16 cellular contexts compared by ENCODE assay signal in the genomic region with DNA sequence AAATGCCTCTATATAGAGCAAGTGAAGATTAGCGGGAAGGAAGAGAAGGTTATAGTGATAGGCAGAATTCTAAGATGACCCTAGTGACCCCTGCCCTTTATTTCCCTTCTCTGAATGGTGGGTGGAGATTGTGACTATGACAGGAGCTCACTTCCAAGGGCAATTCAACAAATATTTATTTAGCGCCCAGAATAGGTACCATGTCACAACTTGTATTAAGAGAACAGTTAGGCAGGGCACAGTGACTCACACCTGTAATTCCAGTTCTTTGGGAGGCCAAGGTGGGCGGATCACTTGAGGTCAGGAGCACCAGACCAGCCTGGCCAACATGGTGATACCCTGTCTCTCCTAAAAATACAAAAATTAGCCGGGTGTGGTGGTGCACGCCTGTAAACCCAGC.
DNase-seq lines count a peak whose midpoint lies in the region; ATAC-seq, FAIRE-seq and TF ChIP-seq lines count a peak whose summit lies in the region.
"Had no signal": no experiment of that assay in that cellular context is flagged by ENCODE, and none has a peak within 500 bp of the region (broad histone marks: within the 10 kb centered on the region; RNA-seq: fewer than 3 reads in every experiment).

No MANE protein-coding gene starts in this region.

- H3K9me1 ChIP-seq in K562 (ENCODE audit: control insufficient read depth, insufficient read depth, low read length), result no peaks in the 10 kb centered on the region

- H3K4me2 ChIP-seq in K562 (ENCODE audit: insufficient read depth, low read length) (no peak overlapping the region), hepatocyte (no peak overlapping the region)
- H3K4me2 ChIP-seq: A549, BLaER1 had no signal

- TF ChIP-seq CTCF in K562 (IDR thresholded peaks at IDR 0.05 in 2 of 3, conservative IDR thresholded peaks at IDR 0.05 in 1 of 3; ENCODE audit: insufficient read depth in 2 of 3, low read depth in 1 of 3, low read length in 3 of 3) (no peak), hepatocyte (IDR thresholded peaks at IDR 0.05; ENCODE audit: poor library complexity) (no peak), heart right ventricle (IDR thresholded peaks at IDR 0.05) (no peak)

- no peak overlapping the region for H3K9ac ChIP-seq in K562 (ENCODE audit: insufficient read depth in 1 of 2, low read depth in 2 of 2, low read length in 2 of 2)
- H3K9ac ChIP-seq: BLaER1 had no signal

- in situ Hi-C loops in K562 (cut with MboI), result no loop called here

- no peak overlapping the region for H2AFZ ChIP-seq in K562 (ENCODE audit: low read depth, low read length)
- H2AFZ ChIP-seq in hepatocyte, result no peak overlapping the region

- H3K9me2 ChIP-seq in hepatocyte (replicated peaks; ENCODE audit: insufficient read depth), result no peaks in the 10 kb centered on the region

- H3K4me3 ChIP-seq in K562, result no peak overlapping the region
- H3K4me3 ChIP-seq in hepatocyte, result no peak overlapping the region
- H3K4me3 ChIP-seq in heart right ventricle, result no peak overlapping the region
- H3K4me3 ChIP-seq: A549, BLaER1, SK-N-MC had no signal

- no TSS peak for BruUV-seq in K562 (replicated peaks; lab: Mats Ljungman, UMichigan)

- no peak for FAIRE-seq in K562 (lab: Jason Lieb, UNC)
- FAIRE-seq: A549, GM12891 had no signal

- POLR2A ChIA-PET in K562 (lab: Yijun Ruan, JAX), result interaction anchor here (1.3 kb wide), 1 partner anchor 9 kb away, joined by 3 read pairs; no protein-coding TSS in a partner anchor

- TF ChIP-seq RAD21 in K562 (CRISPR knock-in tag; conservative IDR thresholded peaks at IDR 0.05 in 1 of 2, IDR thresholded peaks at IDR 0.05 in 1 of 2), result no peak

- H3K36me3 ChIP-seq in K562 (ENCODE audit: control insufficient read depth, insufficient read depth, low read length), result no peaks in the 10 kb centered on the region
- H3K36me3 ChIP-seq in hepatocyte (replicated peaks; ENCODE audit: insufficient read depth, low read depth), result no peaks in the 10 kb centered on the region
- H3K36me3 ChIP-seq in heart right ventricle, result no peaks in the 10 kb centered on the region
- H3K36me3 ChIP-seq: BLaER1 had no signal

- ATAC-seq in K562 (no peak), HG03378 (IDR thresholded peaks at IDR 0.05; ENCODE audit: unreplicated experiment) (no peak), heart right ventricle (no peak)
- ATAC-seq: A549 had no signal

- TF ChIP-seq EP300 in K562 (IDR thresholded peaks at IDR 0.05; ENCODE audit: low read length), result no peak

- intact Hi-C loops in K562 (cut with micrococcal nuclease), result no loop called here
- intact Hi-C loops in heart right ventricle (cut with DNase I), result no loop called here

- no peak for TF ChIP-seq POLR2A in K562 (conservative IDR thresholded peaks at IDR 0.05)

- no peak overlapping the region for H3K27ac ChIP-seq in K562 (ENCODE audit: extremely low read depth, low read depth, low read length)
- no peak overlapping the region for H3K27ac ChIP-seq in hepatocyte
- no peak overlapping the region for H3K27ac ChIP-seq in heart right ventricle
- H3K27ac ChIP-seq: A549, BLaER1, SK-N-MC had no signal

- WGBS in K562 (ENCODE audit: insufficient coverage, low coverage, missing lambda C conversion rate), result 73% methylated on average over 5 of the region's 5 CpGs
- 77% methylated on average over 5 of the region's 5 CpGs for WGBS in hepatocyte (ENCODE audit: low lambda C conversion rate, missing lambda C conversion rate)
- 77 to 80% methylated on average over 5 of the region's 5 CpGs for WGBS in heart right ventricle, 2 donors

- peaks cover 0 to 9% of the 10 kb centered on the region in 2 experiments; a peak in 2 of 5 replicates for H3K4me1 ChIP-seq in K562 (replicated peaks in 1 of 2; ENCODE audit: control insufficient read depth in 2 of 2, insufficient read depth in 2 of 2, low read length in 2 of 2)
- no peaks in the 10 kb centered on the region for H3K4me1 ChIP-seq in hepatocyte (ENCODE audit: insufficient read depth)
- H3K4me1 ChIP-seq in heart right ventricle, result peaks cover 0 to 10% (median 0%) of the 10 kb centered on the region in 9 donors
- H3K4me1 ChIP-seq: A549, BLaER1 had no signal

- H3K27me3 ChIP-seq in K562 (ENCODE audit: control insufficient read depth in 2 of 2, insufficient read depth in 2 of 2, low read length in 2 of 2), result no peaks in the 10 kb centered on the region
- no peaks in the 10 kb centered on the region for H3K27me3 ChIP-seq in hepatocyte
- H3K27me3 ChIP-seq in heart right ventricle, result no peaks in the 10 kb centered on the region
- H3K27me3 ChIP-seq: BLaER1 had no signal

- CTCF ChIA-PET in K562 (lab: Yijun Ruan, JAX; ENCODE audit: low intra/inter-chr PET ratio), result no interaction called here

- DNase-seq in DMS53 (lab: John Stamatoyannopoulos, UW) (peak; percentile 85), LoVo (ENCODE audit: low spot score) (peak; percentile 23), K562 (ENCODE audit: extremely low read depth in 1 of 4, low spot score in 3 of 4) (no peak), hepatocyte (ENCODE audit: low spot score) (peak; percentile 6), NCI-H1105 (lab: John Stamatoyannopoulos, UW) (no peak), AG08395 (ENCODE audit: low spot score) (no peak), heart right ventricle (no peak)
- DNase-seq: CD4-positive, alpha-beta memory T cell; NCI-H1694 treated with DMSO at 0.1 percent for 48 hours; NCI-H2107; NCI-H510A had no signal

- H3K9me3 ChIP-seq in K562 (replicated peaks; ENCODE audit: control insufficient read depth, insufficient read depth, low read depth, low read length), result no peaks in the 10 kb centered on the region
- H3K9me3 ChIP-seq in hepatocyte (ENCODE audit: low read depth), result no peaks in the 10 kb centered on the region
- peaks cover 0 to 8% (median 0%) of the 10 kb centered on the region in 11 donors for H3K9me3 ChIP-seq in heart right ventricle
- H3K9me3 ChIP-seq: A549, BLaER1 had no signal

- H4K20me1 ChIP-seq in K562 (replicated peaks; ENCODE audit: control insufficient read depth, insufficient read depth, low read length) (no peaks in the 10 kb centered on the region), hepatocyte (ENCODE audit: insufficient read depth, poor library complexity, severe bottlenecking) (no peaks in the 10 kb centered on the region)
- H4K20me1 ChIP-seq: BLaER1 had no signal

- H3K79me2 ChIP-seq in K562 (ENCODE audit: control insufficient read depth, insufficient read depth, low read length) (no peaks in the 10 kb centered on the region), hepatocyte (no peaks in the 10 kb centered on the region)

TF ChIP-seq in K562, 482 proteins besides CTCF, POLR2A, EP300 and RAD21:
- no peak for TF ChIP-seq JUN (IDR thresholded peaks at IDR 0.05; ENCODE audit: borderline replicate concordance, low read depth, low read length)
- TF ChIP-seq JUN (CRISPR knock-in tag; IDR thresholded peaks at IDR 0.05; ENCODE audit: borderline replicate concordance), result no peak
- peak; percentile 59; the same call in 1 of the 2 replicates for TF ChIP-seq ZBTB33 (CRISPR knock-in tag; IDR thresholded peaks at IDR 0.05)
- 0 out of 2 replicates have a peak, but pooled peaks have one; percentile 5 for TF ChIP-seq EGR1 (conservative IDR thresholded peaks at IDR 0.05)
- no peak for TF ChIP-seq ZBTB5 (IDR thresholded peaks at IDR 0.05)
TF ChIP-seq in K562: peak in this region for 2.

Comparison
In these comparisons a context has a peak if more than half of its experiments do, and no peak if none do; other contexts are left out.
1. DNase-seq: peak in DMS53 (single experiment), LoVo (single experiment) and hepatocyte (single experiment); none in K562 (0 of 4), NCI-H1105 (single experiment), AG08395 (single experiment) and heart right ventricle (0 of 2).